Comparison of ENCODE assay signal across 8 cellular contexts in the genomic region with DNA sequence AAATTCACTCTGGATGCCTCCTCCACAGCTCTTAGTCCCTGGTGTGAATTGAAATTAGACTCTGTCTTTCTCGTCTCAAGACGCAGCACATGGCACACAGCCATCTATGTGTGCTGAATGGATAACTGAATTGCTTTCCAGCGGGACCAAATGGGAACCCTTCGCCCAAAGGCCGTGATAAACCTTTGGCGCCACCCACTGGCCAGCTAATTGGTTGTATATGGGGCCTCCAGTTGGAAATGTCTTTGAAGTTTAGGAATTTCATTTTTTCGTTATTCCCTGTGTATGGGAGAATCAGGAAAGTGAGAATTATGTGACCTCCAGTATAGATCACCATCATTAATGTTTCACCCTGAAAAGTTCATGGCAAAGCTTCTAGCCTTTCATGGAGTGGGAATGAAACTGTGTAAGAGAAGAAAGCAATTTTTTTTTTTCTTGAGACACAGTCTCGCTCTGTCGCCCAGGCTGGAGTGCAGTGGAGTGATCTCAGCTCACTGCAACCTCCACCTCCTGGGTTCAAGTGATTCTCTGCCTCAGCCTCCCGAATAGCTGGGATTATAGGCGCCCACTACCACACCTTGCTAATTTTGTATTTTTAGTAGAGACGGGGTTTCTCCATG. TPM values are rescaled to one million over a fixed set of nuclear protein-coding genes. Genes with fewer than 3 reads are reported as not detected.
DNase-seq lines count a peak whose midpoint lies in the region; ATAC-seq and TF ChIP-seq lines count a peak whose summit lies in the region.

No MANE protein-coding gene starts in this region.

- no peaks in the 10 kb centered on the region for H3K36me3 ChIP-seq in lung (ENCODE audit: control insufficient read depth in 2 of 2, insufficient read depth in 2 of 2, low read length in 2 of 2)

- no peak overlapping the region for H2AK5ac ChIP-seq in H9 (ENCODE audit: insufficient read length, low read length)

- peaks cover 18 to 25% of the 10 kb centered on the region in 2 experiments for H3K4me1 Mint-ChIP-seq in H9
- H3K4me1 Mint-ChIP-seq in activated CD4-positive, alpha-beta memory T cell treated with anti-CD3 and anti-CD28 coated beads for 36 hours (ENCODE audit: low read depth): peaks cover 22% of the 10 kb centered on the region

- no peaks in the 10 kb centered on the region for H3K36me3 Mint-ChIP-seq in H9 (ENCODE audit: insufficient read depth in 1 of 3, low read depth in 3 of 3)
- no peaks in the 10 kb centered on the region for H3K36me3 Mint-ChIP-seq in activated CD4-positive, alpha-beta memory T cell treated with anti-CD3 and anti-CD28 coated beads for 36 hours

- peaks cover 5% of the 10 kb centered on the region; the same call in 1 of the 2 replicates for H3K27me3 Mint-ChIP-seq in H9 (ENCODE audit: low read depth)
- H3K27me3 Mint-ChIP-seq in activated CD4-positive, alpha-beta memory T cell treated with anti-CD3 and anti-CD28 coated beads for 36 hours: no peaks in the 10 kb centered on the region

- intact Hi-C loops in activated CD4-positive, alpha-beta memory T cell treated with anti-CD3 and anti-CD28 coated beads for 36 hours (cut with micrococcal nuclease): loop anchor here (1.0 kb wide), 3 partner anchors 8 to 135 kb away; no protein-coding TSS in a partner anchor

- H3K4me3 Mint-ChIP-seq in H9: peak overlapping the region in 1 of 2 experiments; percentile 4; a peak in 2 of 5 replicates
- H3K4me3 Mint-ChIP-seq in activated CD4-positive, alpha-beta memory T cell treated with anti-CD3 and anti-CD28 coated beads for 36 hours: no peak overlapping the region

- H3K4me2 ChIP-seq in H9 (ENCODE audit: insufficient read depth, insufficient read length, low read length): no peak overlapping the region

- H3K9me3 ChIP-seq in H9 (ENCODE audit: control insufficient read depth, low read depth, low read length) (no peaks in the 10 kb centered on the region), lung (ENCODE audit: control insufficient read depth in 2 of 2, insufficient read depth in 1 of 2, low read length in 1 of 2) (no peaks in the 10 kb centered on the region)

- H2AFZ ChIP-seq in H9 (ENCODE audit: low read length): no peak overlapping the region

- no peak overlapping the region for H4K8ac ChIP-seq in H9 (replicated peaks; ENCODE audit: insufficient read length, low read depth, low read length)

- no peak overlapping the region for H2BK12ac ChIP-seq in H9 (ENCODE audit: insufficient read length, low read depth, low read length)

- peak; percentile 88 for TF ChIP-seq CTCF in AG10803 (conservative IDR thresholded peaks at IDR 0.05; ENCODE audit: low read length)
- TF ChIP-seq CTCF in H9 (conservative IDR thresholded peaks at IDR 0.05): peak; percentile 87
- TF ChIP-seq CTCF in lung (IDR thresholded peaks at IDR 0.05; ENCODE audit: control extremely low read depth, extremely low read depth): peak; percentile 88

- H3K79me2 ChIP-seq in H9 (ENCODE audit: insufficient read depth, low read length): no peaks in the 10 kb centered on the region

- H3K4me3 ChIP-seq in AG10803 (ENCODE audit: low read length) (no peak overlapping the region), lung (no peak overlapping the region)

- peak overlapping the region in 1 of 3 experiments; percentile 47; a peak in 2 of 7 replicates for H3K27ac Mint-ChIP-seq in H9
- no peak overlapping the region for H3K27ac Mint-ChIP-seq in activated CD4-positive, alpha-beta memory T cell treated with anti-CD3 and anti-CD28 coated beads for 36 hours

- no peak overlapping the region for H3K14ac ChIP-seq in H9 (ENCODE audit: insufficient read depth, low read length)

- no peaks in the 10 kb centered on the region for H3K79me1 ChIP-seq in H9 (ENCODE audit: insufficient read depth, low read depth, low read length, poor library complexity, severe bottlenecking)

- H4K91ac ChIP-seq in H9 (ENCODE audit: insufficient read length, low read depth, low read length): no peak overlapping the region

- H3K23ac ChIP-seq in H9 (ENCODE audit: insufficient read length, low read depth, low read length): no peak overlapping the region

- H2BK20ac ChIP-seq in H9 (ENCODE audit: low read depth, low read length, poor library complexity, severe bottlenecking): no peak overlapping the region

- DNase-seq in AG10803 (ENCODE audit: low read depth) (peak; percentile 71), H9 (peak; percentile 76), NCI-H524 (lab: John Stamatoyannopoulos, UW) (peak; percentile 90 to 91), lung (ENCODE audit: low spot score) (peak; percentile 86)
- peak; percentile 80 for DNase-seq in activated CD4-positive, alpha-beta memory T cell treated with anti-CD3 and anti-CD28 coated beads for 36 hours
- peak; percentile 69 for DNase-seq in effector CD4-positive, alpha-beta T cell
- DNase-seq in stimulated activated CD8-positive, alpha-beta memory T cell treated with anti-CD3 and anti-CD28 coated beads, Interleukin-12 subunit alpha, Interleukin-12 subunit beta, amount 100 ng/mL, for 1 hour (ENCODE audit: low read depth): peak; percentile 57

- POLR2A ChIA-PET in activated CD4-positive, alpha-beta memory T cell treated with anti-CD3 and anti-CD28 coated beads for 36 hours (lab: Charles Lee): no interaction called here

- H3K23me2 ChIP-seq in H9 (ENCODE audit: insufficient read length, low read depth, low read length, poor library complexity, severe bottlenecking): no peaks in the 10 kb centered on the region

- H3K9ac ChIP-seq in H9 (ENCODE audit: extremely low read depth, insufficient read length, low read length): no peak overlapping the region

- H4K5ac ChIP-seq in H9 (ENCODE audit: insufficient read length, low read depth, low read length): no peak overlapping the region

- no peak overlapping the region for H2BK120ac ChIP-seq in H9 (ENCODE audit: low read depth, low read length, poor library complexity, severe bottlenecking)

- peak; percentile 77 for ATAC-seq in lung (ENCODE audit: insufficient read depth, low FRiP score)
- no peak for ATAC-seq in HG03432 (IDR thresholded peaks at IDR 0.05; ENCODE audit: unreplicated experiment)

- H4K20me1 ChIP-seq in H9 (ENCODE audit: control insufficient read depth, insufficient read depth, insufficient read length): no peaks in the 10 kb centered on the region

- H3K4ac ChIP-seq in H9 (ENCODE audit: low read depth, low read length): no peak overlapping the region

- H3K9me3 Mint-ChIP-seq in H9: no peaks in the 10 kb centered on the region
- no peaks in the 10 kb centered on the region for H3K9me3 Mint-ChIP-seq in activated CD4-positive, alpha-beta memory T cell treated with anti-CD3 and anti-CD28 coated beads for 36 hours

- H2BK15ac ChIP-seq in H9 (ENCODE audit: low read depth, low read length): no peak overlapping the region

- H3K18ac ChIP-seq in H9 (ENCODE audit: insufficient read length, low read depth, low read length): no peak overlapping the region

- H2BK5ac ChIP-seq in H9 (ENCODE audit: insufficient read length, low read length): no peak overlapping the region

- H3K27ac ChIP-seq in H9 (ENCODE audit: insufficient read length, low read depth, low read length) (no peak overlapping the region), lung (ENCODE audit: low read depth in 1 of 2, low read length in 1 of 2) (no peak overlapping the region)

- no peak overlapping the region for H3T11ph ChIP-seq in H9 (ENCODE audit: low read length)

- H3K56ac ChIP-seq in H9 (ENCODE audit: insufficient read length, low read depth, low read length): no peak overlapping the region

- H3K4me1 ChIP-seq in H9 (ENCODE audit: insufficient read depth, low read length): peaks cover 3% of the 10 kb centered on the region; the same call in 1 of the 2 replicates
- H3K4me1 ChIP-seq in lung (ENCODE audit: control insufficient read depth in 2 of 2, insufficient read depth in 2 of 2, low read length in 2 of 2): no peaks in the 10 kb centered on the region

- CTCF ChIA-PET in activated CD4-positive, alpha-beta memory T cell treated with anti-CD3 and anti-CD28 coated beads for 36 hours (lab: Charles Lee): interaction anchor here (0.6 to 3.1 kb wide), 38 partner anchors 8 to 389 kb away, joined by 3 to 40 read pairs (median 4); a partner anchor contains a TSS

- WGBS in H9 (ENCODE audit: extremely low coverage, insufficient read length, low lambda C conversion rate): no CpG with 5 or more reads among the region's 12 CpGs
- 34 to 42% methylated on average over 12 of the region's 12 CpGs for WGBS in lung, 2 donors

- H3K27me3 ChIP-seq in H9 (ENCODE audit: insufficient read depth, low read length) (no peaks in the 10 kb centered on the region), lung (ENCODE audit: control insufficient read depth, insufficient read depth) (no peaks in the 10 kb centered on the region)

RNA-seq across cellular contexts. Expression of a gene that starts 9.8 kb away (rescaled TPM):
- total RNA-seq in H9 (2021): 953 and 955 TPM in 2 replicates
- total RNA-seq in activated CD4-positive, alpha-beta memory T cell treated with anti-CD3 and anti-CD28 coated beads for 36 hours: 1,000 to 10,000 TPM; 1,107 to 1,148 TPM
- total RNA-seq in lung: 1,000 to 10,000 TPM in 1 of 2 donors, 100 to 1,000 TPM in 1; 331 to 1,106 TPM
- polyA plus RNA-seq in lung: 100 to 1,000 TPM; 187 to 397 TPM

RNA-seq across cellular contexts. Expression of a gene that starts 43.0 kb away (rescaled TPM):
- total RNA-seq in H9 (2021) (31.6 and 35.2 TPM in 2 replicates), lung (10 to 100 TPM; 26.9 to 30.7 TPM)
- 10 to 100 TPM; 22.2 to 25.3 TPM for total RNA-seq in activated CD4-positive, alpha-beta memory T cell treated with anti-CD3 and anti-CD28 coated beads for 36 hours
- polyA plus RNA-seq in lung: 10 to 100 TPM; 10.3 to 12.5 TPM
